32 cellular contexts compared by ENCODE assay signal in genomic region chr19:8168537-8168936, GRCh38. TPM values are rescaled to one million over a fixed set of nuclear protein-coding genes. Genes with fewer than 3 reads are reported as not detected.
"Had no signal": no experiment of that assay in that cellular context is flagged by ENCODE, and none has a peak within 500 bp of the region (broad histone marks: within the 10 kb centered on the region; RNA-seq: fewer than 3 reads in every experiment).

No MANE protein-coding gene starts in this region.

- ATAC-seq: natural killer cell; psoas muscle; right cardiac atrium; sciatic nerve; stimulated activated naive B cell treated with anti-CD40 and anti-IgM and Interleukin-4, amounts not matched to agents 10 μg/mL and 1 μg/mL and 100 μg/mL, for 72 hours had no signal

- H3K27me3 Mint-ChIP-seq: stimulated activated naive B cell treated with anti-CD40 and anti-IgM and Interleukin-4, amounts not matched to agents 10 μg/mL and 1 μg/mL and 100 μg/mL, for 72 hours; stimulated activated naive CD8-positive, alpha-beta T cell treated with anti-CD3 and anti-CD28 coated beads, Interleukin-15, Interleukin-2, amounts not matched to agents 100 ng/mL and 50 ng/mL, for 24 hours had no signal

- H3K9me3 Mint-ChIP-seq: natural killer cell; nephron; neural progenitor cell; stimulated activated naive B cell treated with anti-CD40 and anti-IgM and Interleukin-4, amounts not matched to agents 10 μg/mL and 1 μg/mL and 100 μg/mL, for 72 hours; stimulated activated naive CD8-positive, alpha-beta T cell treated with anti-CD3 and anti-CD28 coated beads, Interleukin-15, Interleukin-2, amounts not matched to agents 100 ng/mL and 50 ng/mL, for 24 hours had no signal

- H3K9me3 ChIP-seq: ovary, psoas muscle, spleen, stomach, thoracic aorta, thyroid gland, tibial nerve, upper lobe of left lung, vagina had no signal

- H3K79me2 ChIP-seq: parathyroid adenoma had no signal

- DNase-seq: natural killer cell; occipital lobe; ovary; posterior cingulate gyrus; psoas muscle; right cardiac atrium; spleen; stimulated activated CD4-positive, alpha-beta T cell treated with anti-CD3 and anti-CD28 coated beads, Interleukin-12 subunit alpha, Interleukin-12 subunit beta, amount 100 ng/mL, for 4 hours; stimulated activated CD4-positive, alpha-beta T cell treated with anti-CD3 and anti-CD28 coated beads, Interleukin-1b, Interleukin-23, amount 100 ng/mL, for 48 hours; stimulated activated CD4-positive, alpha-beta T cell treated with anti-CD3 and anti-CD28 coated beads, Interleukin-4, amount 100 ng/mL, for 1 hour; stimulated activated CD4-positive, alpha-beta T cell treated with anti-CD3 and anti-CD28 coated beads, Interleukin-4, amount 100 ng/mL, for 4 hours; stimulated activated CD8-positive, alpha-beta memory T cell treated with anti-CD3 and anti-CD28 coated beads, Interleukin-4, amount 100 ng/mL, for 48 hours; stimulated activated naive B cell treated with anti-CD40 and anti-IgM and Interleukin-4, amounts not matched to agents 10 μg/mL and 1 μg/mL and 100 μg/mL, for 72 hours; stimulated activated naive CD4-positive, alpha-beta T cell treated with Interleukin-2 at 50 U/mL for 16 hours; stomach; thyroid gland; upper lobe of left lung had no signal

- H3K9ac ChIP-seq: neural progenitor cell, parathyroid adenoma had no signal

- H3K4me3 ChIP-seq: neural progenitor cell, ovary, psoas muscle, skin epidermis, smooth muscle cell, spleen, stomach, thoracic aorta, thyroid gland, tibial nerve, upper lobe of left lung, vagina had no signal

- H3K36me3 Mint-ChIP-seq: natural killer cell; neural progenitor cell; stimulated activated naive B cell treated with anti-CD40 and anti-IgM and Interleukin-4, amounts not matched to agents 10 μg/mL and 1 μg/mL and 100 μg/mL, for 72 hours had no signal

- H3K4me2 ChIP-seq: neural progenitor cell, smooth muscle cell had no signal

- FAIRE-seq: urothelium cell line had no signal

- H3K4me1 Mint-ChIP-seq: natural killer cell had no signal

- H3K27ac ChIP-seq: neural progenitor cell, ovary, parathyroid adenoma, psoas muscle, skin epidermis, spleen, stomach, thoracic aorta, thyroid gland, tibial nerve, upper lobe of left lung, vagina had no signal

- H3K36me3 ChIP-seq: neural progenitor cell, ovary, spleen, stomach, thoracic aorta, thyroid gland, tibial nerve, upper lobe of left lung, vagina had no signal

- H2AFZ ChIP-seq: neural progenitor cell, parathyroid adenoma had no signal

- H3K4me1 ChIP-seq: neural progenitor cell, parathyroid adenoma, psoas muscle, spleen, thyroid gland, tibial nerve, upper lobe of left lung, vagina had no signal

- H3K27me3 ChIP-seq: neural progenitor cell, ovary, spleen, stomach, thyroid gland, tibial nerve, upper lobe of left lung, vagina had no signal

- H3K4me3 Mint-ChIP-seq: natural killer cell; nephron; neural progenitor cell; stimulated activated naive B cell treated with anti-CD40 and anti-IgM and Interleukin-4, amounts not matched to agents 10 μg/mL and 1 μg/mL and 100 μg/mL, for 72 hours; stimulated activated naive CD8-positive, alpha-beta T cell treated with anti-CD3 and anti-CD28 coated beads, Interleukin-15, Interleukin-2, amounts not matched to agents 100 ng/mL and 50 ng/mL, for 24 hours had no signal

- H3K27ac Mint-ChIP-seq: natural killer cell; nephron; progenitor cell of endocrine pancreas; stimulated activated naive CD8-positive, alpha-beta T cell treated with anti-CD3 and anti-CD28 coated beads, Interleukin-15, Interleukin-2, amounts not matched to agents 100 ng/mL and 50 ng/mL, for 24 hours had no signal

RNA-seq across cellular contexts. Expression of gene FBN3, which starts 19.1 kb away (rescaled TPM):
- total RNA-seq: osteoblast, right cardiac atrium, smooth muscle cell, spleen, subcutaneous adipose tissue, thoracic aorta, ureter, vagina had no signal
- polyA plus RNA-seq: right cardiac atrium, smooth muscle cell had no signal
